8 cellular contexts compared by ENCODE assay signal in genomic region chr11:110712643-110713468, GRCh38. TPM values are rescaled to one million over a fixed set of nuclear protein-coding genes. Genes with fewer than 3 reads are reported as not detected.
DNase-seq lines count a peak whose midpoint lies in the region; ATAC-seq and TF ChIP-seq lines count a peak whose summit lies in the region.

No MANE protein-coding gene starts in this region.

- peak; percentile 31 for ATAC-seq in GM18858 (IDR thresholded peaks at IDR 0.05; ENCODE audit: unreplicated experiment)
- ATAC-seq in HG03354 (IDR thresholded peaks at IDR 0.05; ENCODE audit: poor library complexity, severe bottlenecking, unreplicated experiment) = peak; percentile 30
- peak; percentile 31 for ATAC-seq in upper lobe of right lung

- H3K9ac ChIP-seq in mucosa of stomach (ENCODE audit: low read length) = no peak overlapping the region

- no peaks in the 10 kb centered on the region for H3K36me3 ChIP-seq in esophagus muscularis mucosa
- H3K36me3 ChIP-seq in mucosa of stomach (ENCODE audit: control insufficient read depth, insufficient read depth, low read length) = no peaks in the 10 kb centered on the region
- H3K36me3 ChIP-seq in upper lobe of right lung = no peaks in the 10 kb centered on the region

- H3K9me3 ChIP-seq in esophagus muscularis mucosa = no peaks in the 10 kb centered on the region
- no peaks in the 10 kb centered on the region for H3K9me3 ChIP-seq in mucosa of stomach (ENCODE audit: control insufficient read depth, low read length)
- no peaks in the 10 kb centered on the region for H3K9me3 ChIP-seq in upper lobe of right lung

- WGBS in esophagus muscularis mucosa = 3% methylated on average over 22 of the region's 52 CpGs

- no peaks in the 10 kb centered on the region for H3K27me3 ChIP-seq in esophagus muscularis mucosa
- peaks cover 31% of the 10 kb centered on the region for H3K27me3 ChIP-seq in mucosa of stomach (ENCODE audit: control insufficient read depth, insufficient read depth, low read length)
- H3K27me3 ChIP-seq in upper lobe of right lung = no peaks in the 10 kb centered on the region

- DNase-seq in AG08396 (ENCODE audit: low spot score) (peak; percentile 46), T-helper 22 cell (ENCODE audit: low read depth) (peak; percentile 0), esophagus muscularis mucosa (ENCODE audit: extremely low spot score) (no peak), upper lobe of right lung (peak; percentile 59)
- DNase-seq in stimulated activated CD4-positive, alpha-beta T cell treated with anti-CD3 and anti-CD28 coated beads, Interleukin-1b, Interleukin-23, amount 100 ng/mL, for 48 hours = no peak

- TF ChIP-seq POLR2A in esophagus muscularis mucosa (IDR thresholded peaks at IDR 0.05; ENCODE audit: low read depth) = no peak

- H3K4me3 ChIP-seq in esophagus muscularis mucosa (peak overlapping the region; percentile 66 to 87 (median 83)), mucosa of stomach (ENCODE audit: low read length) (peak overlapping the region; percentile 33), upper lobe of right lung (peak overlapping the region; percentile 77)

- TF ChIP-seq CTCF in esophagus muscularis mucosa (IDR thresholded peaks at IDR 0.05) = peak; percentile 7 to 30 (median 20)
- TF ChIP-seq CTCF in upper lobe of right lung (IDR thresholded peaks at IDR 0.05) = peak; percentile 14

- H3K27ac ChIP-seq in esophagus muscularis mucosa (replicated peaks in 1 of 4) (peak overlapping the region; percentile 48 to 93 (median 89)), upper lobe of right lung (peak overlapping the region; percentile 65)

- TF ChIP-seq EP300 in esophagus muscularis mucosa (IDR thresholded peaks at IDR 0.05) = no peak

- H3K4me1 ChIP-seq in esophagus muscularis mucosa = peaks cover 15 to 52% (median 29%) of the 10 kb centered on the region in 4 donors
- H3K4me1 ChIP-seq in mucosa of stomach (ENCODE audit: control insufficient read depth, insufficient read depth, low read length) = peaks cover 12% of the 10 kb centered on the region
- no peaks in the 10 kb centered on the region for H3K4me1 ChIP-seq in upper lobe of right lung

- intact Hi-C loops in esophagus muscularis mucosa (cut with DNase I) (loop anchor here (5.0 kb wide), 1 partner anchor 519 kb away; no protein-coding TSS in a partner anchor), upper lobe of right lung (cut with DNase I) (no loop called here)

RNA-seq across cellular contexts. Expression of gene ARHGAP20, which starts 0.6 kb away (rescaled TPM):
- total RNA-seq in esophagus muscularis mucosa (1 to 10 TPM; 5.1 to 9.4 (median 6.9) TPM), upper lobe of right lung (6.6 TPM)

Comparison
In these comparisons a context has a peak if more than half of its experiments do, and no peak if none do; other contexts are left out.
1. DNase-seq: peak in AG08396 (single experiment), T-helper 22 cell (single experiment) and upper lobe of right lung (single experiment); none in esophagus muscularis mucosa (single experiment) and stimulated activated CD4-positive, alpha-beta T cell treated with anti-CD3 and anti-CD28 coated beads, Interleukin-1b, Interleukin-23, amount 100 ng/mL, for 48 hours (single experiment).
2. H3K4me3 ChIP-seq: peak in every context shown above with its lines; median percentile 83 in esophagus muscularis mucosa; 77 in upper lobe of right lung; 33 in mucosa of stomach.
3. Peak in every context shown above with its lines, with median percentiles within 50 percentile points of each other: ATAC-seq.